ENCODE assay signal across 31 cellular contexts in the genomic region with DNA sequence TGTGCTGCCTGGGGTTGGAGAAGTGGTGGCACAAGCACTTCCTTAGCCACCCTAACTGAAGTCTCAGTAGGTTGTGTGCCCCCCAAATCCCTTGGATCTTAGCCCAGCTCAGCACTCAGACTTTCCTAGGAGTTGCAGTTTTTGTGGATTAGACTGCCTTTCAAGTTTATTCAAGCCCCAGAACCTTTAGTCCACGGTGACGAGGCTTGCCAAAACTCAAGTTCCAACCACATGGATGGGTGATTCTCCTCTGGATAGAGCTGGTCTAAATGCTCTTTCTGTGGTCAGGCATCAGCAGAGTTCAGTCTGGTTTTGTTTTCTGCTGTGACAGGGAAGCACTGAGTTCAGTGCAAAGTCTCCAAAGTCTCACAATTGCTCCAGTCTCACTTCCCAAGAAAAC.
"Had no signal": no experiment of that assay in that cellular context is flagged by ENCODE, and none has a peak within 500 bp of the region (broad histone marks: within the 10 kb centered on the region; RNA-seq: fewer than 3 reads in every experiment).

No MANE protein-coding gene starts in this region.

- H3K4me1 ChIP-seq: ascending aorta, esophagus muscularis mucosa, gastroesophageal sphincter had no signal

- H3K27ac ChIP-seq: ascending aorta, coronary artery, dorsolateral prefrontal cortex, esophagus muscularis mucosa, gastroesophageal sphincter, VCaP had no signal

- H3K4me3 ChIP-seq: ascending aorta, coronary artery, dorsolateral prefrontal cortex, esophagus muscularis mucosa, gastroesophageal sphincter had no signal

- DNase-seq: activated CD4-positive, alpha-beta memory T cell treated with anti-CD3 and anti-CD28 coated beads, Interleukin-2, amount 10 ng/mL, durations not matched to agents 7 days and 5 days; activated CD4-positive, alpha-beta T cell treated with anti-CD3 and anti-CD28 coated beads for 1 hour; activated CD4-positive, alpha-beta T cell treated with anti-CD3 and anti-CD28 coated beads for 4 hours; activated CD4-positive, alpha-beta T cell treated with anti-CD3 and anti-CD28 coated beads, Interleukin-2, amount 10 ng/mL, durations not matched to agents 7 days and 5 days; activated CD4-positive, alpha-beta T cell treated with anti-CD3 and anti-CD28 coated beads, Interleukin-2, amount 50 U/mL, for 4 hours; activated CD8-positive, alpha-beta memory T cell treated with anti-CD3 and anti-CD28 coated beads, Interleukin-2, amount 50 U/mL, for 48 hours; activated gamma-delta T cell; activated naive CD4-positive, alpha-beta T cell; activated naive CD4-positive, alpha-beta T cell treated with anti-CD3 and anti-CD28 coated beads, Interleukin-2, amount 10 ng/mL, durations not matched to agents 7 days and 5 days; activated naive CD8-positive, alpha-beta T cell treated with anti-CD3 and anti-CD28 coated beads, Interleukin-2, amount 10 ng/mL, durations not matched to agents 7 days and 5 days; activated T-cell treated with anti-CD3 and anti-CD28 coated beads for 4 hours; activated T-cell treated with anti-CD3 and anti-CD28 coated beads, Interleukin-2, amount 50 U/mL, for 24 hours; activated T-cell treated with anti-CD3 and anti-CD28 coated beads, Interleukin-2, amount 50 U/mL, for 72 hours; dorsolateral prefrontal cortex; effector memory CD4-positive, alpha-beta T cell; endodermal cell; erythroblast; foreskin melanocyte; T-cell; T-helper 9 cell had no signal

- H3K9me3 ChIP-seq: ascending aorta, esophagus muscularis mucosa, gastroesophageal sphincter had no signal

- H3K27me3 Mint-ChIP-seq: activated CD4-positive, alpha-beta memory T cell treated with anti-CD3 and anti-CD28 coated beads, Interleukin-2, amount 10 ng/mL, durations not matched to agents 7 days and 5 days; activated CD4-positive, alpha-beta T cell treated with anti-CD3 and anti-CD28 coated beads, Interleukin-2, amount 10 ng/mL, durations not matched to agents 7 days and 5 days; activated naive CD4-positive, alpha-beta T cell treated with anti-CD3 and anti-CD28 coated beads, Interleukin-2, amount 10 ng/mL, durations not matched to agents 7 days and 5 days; activated naive CD8-positive, alpha-beta T cell treated with anti-CD3 and anti-CD28 coated beads, Interleukin-2, amount 10 ng/mL, durations not matched to agents 7 days and 5 days; activated T-cell treated with anti-CD3 and anti-CD28 coated beads, Interleukin-2, amount 50 U/mL, for 24 hours; brain; central memory CD8-positive, alpha-beta T cell; dendritic cell treated with granulocyte-macrophage colony-stimulating factor and Interleukin-4, amounts not matched to agents 40 ng/mL and 50 ng/mL, for 4 days; T-cell had no signal

- H3K36me3 Mint-ChIP-seq: activated naive CD4-positive, alpha-beta T cell treated with anti-CD3 and anti-CD28 coated beads, Interleukin-2, amount 10 ng/mL, durations not matched to agents 7 days and 5 days; activated naive CD8-positive, alpha-beta T cell treated with anti-CD3 and anti-CD28 coated beads, Interleukin-2, amount 10 ng/mL, durations not matched to agents 7 days and 5 days; brain; T-cell had no signal

- ATAC-seq: activated naive CD4-positive, alpha-beta T cell treated with anti-CD3 and anti-CD28 coated beads, Interleukin-2, amount 50 U/mL, for 72 hours; activated T-cell treated with anti-CD3 and anti-CD28 coated beads, Interleukin-2, amount 50 U/mL, for 72 hours; gastroesophageal sphincter; T-cell; WTC11 had no signal

- H3K27me3 ChIP-seq: ascending aorta, dorsolateral prefrontal cortex, esophagus muscularis mucosa, gastroesophageal sphincter had no signal

- H3K4me1 Mint-ChIP-seq: activated CD4-positive, alpha-beta memory T cell treated with anti-CD3 and anti-CD28 coated beads, Interleukin-2, amount 10 ng/mL, durations not matched to agents 7 days and 5 days; activated CD4-positive, alpha-beta T cell treated with anti-CD3 and anti-CD28 coated beads, Interleukin-2, amount 10 ng/mL, durations not matched to agents 7 days and 5 days; activated naive CD4-positive, alpha-beta T cell treated with anti-CD3 and anti-CD28 coated beads, Interleukin-2, amount 10 ng/mL, durations not matched to agents 7 days and 5 days; activated naive CD8-positive, alpha-beta T cell treated with anti-CD3 and anti-CD28 coated beads, Interleukin-2, amount 10 ng/mL, durations not matched to agents 7 days and 5 days; brain; central memory CD8-positive, alpha-beta T cell; endodermal cell; T-cell; WTC11 had no signal

- H3K36me3 ChIP-seq: ascending aorta, esophagus muscularis mucosa, gastroesophageal sphincter had no signal

- H3K4me3 Mint-ChIP-seq: activated CD4-positive, alpha-beta memory T cell treated with anti-CD3 and anti-CD28 coated beads, Interleukin-2, amount 10 ng/mL, durations not matched to agents 7 days and 5 days; activated CD4-positive, alpha-beta T cell treated with anti-CD3 and anti-CD28 coated beads, Interleukin-2, amount 10 ng/mL, durations not matched to agents 7 days and 5 days; activated naive CD4-positive, alpha-beta T cell treated with anti-CD3 and anti-CD28 coated beads, Interleukin-2, amount 10 ng/mL, durations not matched to agents 7 days and 5 days; activated naive CD8-positive, alpha-beta T cell treated with anti-CD3 and anti-CD28 coated beads, Interleukin-2, amount 10 ng/mL, durations not matched to agents 7 days and 5 days; activated T-cell treated with anti-CD3 and anti-CD28 coated beads, Interleukin-2, amount 50 U/mL, for 24 hours; activated T-cell treated with anti-CD3 and anti-CD28 coated beads, Interleukin-2, amount 50 U/mL, for 72 hours; brain; central memory CD8-positive, alpha-beta T cell; dendritic cell treated with granulocyte-macrophage colony-stimulating factor and Interleukin-4, amounts not matched to agents 40 ng/mL and 50 ng/mL, for 4 days; endodermal cell; T-cell; T-helper 1 cell treated with Interleukin-12 subunit alpha and Interleukin-12 subunit beta and Interleukin-4 antibody, amounts not matched to agents 30 μg/mL and 1 μg/mL, for 36 hours; WTC11 had no signal

- H3K27ac Mint-ChIP-seq: activated CD4-positive, alpha-beta memory T cell treated with anti-CD3 and anti-CD28 coated beads, Interleukin-2, amount 10 ng/mL, durations not matched to agents 7 days and 5 days; activated CD4-positive, alpha-beta T cell treated with anti-CD3 and anti-CD28 coated beads, Interleukin-2, amount 10 ng/mL, durations not matched to agents 7 days and 5 days; activated naive CD4-positive, alpha-beta T cell treated with anti-CD3 and anti-CD28 coated beads, Interleukin-2, amount 10 ng/mL, durations not matched to agents 7 days and 5 days; activated naive CD4-positive, alpha-beta T cell treated with anti-CD3 and anti-CD28 coated beads, Interleukin-2, amount 50 U/mL, for 72 hours; activated naive CD8-positive, alpha-beta T cell treated with anti-CD3 and anti-CD28 coated beads, Interleukin-2, amount 10 ng/mL, durations not matched to agents 7 days and 5 days; activated T-cell treated with anti-CD3 and anti-CD28 coated beads, Interleukin-2, amount 50 U/mL, for 24 hours; activated T-cell treated with anti-CD3 and anti-CD28 coated beads, Interleukin-2, amount 50 U/mL, for 72 hours; brain; dendritic cell treated with granulocyte-macrophage colony-stimulating factor and Interleukin-4, amounts not matched to agents 40 ng/mL and 50 ng/mL, for 4 days; endodermal cell; T-cell; T-helper 1 cell treated with Interleukin-12 subunit alpha and Interleukin-12 subunit beta and Interleukin-4 antibody, amounts not matched to agents 30 μg/mL and 1 μg/mL, for 36 hours; WTC11 had no signal
